8 cellular contexts compared by ENCODE assay signal in genomic region chrX:54495814-54496516, GRCh38. TPM values are rescaled to one million over a fixed set of nuclear protein-coding genes. Genes with fewer than 3 reads are reported as not detected.
DNase-seq lines count a peak whose midpoint lies in the region; ATAC-seq and TF ChIP-seq lines count a peak whose summit lies in the region.

Gene FGD1 (minus strand): TSS chrX:54496234. CDS start chrX:54495432, 802 bp downstream.

- H3K27me3 ChIP-seq in brain microvascular endothelial cell (replicated peaks) (no peaks in the 10 kb centered on the region), iPS-15b (ENCODE audit: control insufficient read depth, insufficient read depth, low read length) (no peaks in the 10 kb centered on the region), gastrocnemius medialis (peaks cover 0 to 4% (median 0%) of the 10 kb centered on the region in 3 donors)

- in situ Hi-C loops in Caki2 (cut with HindIII; ENCODE audit: low pct_unique_long_range_greater_than_20kb, low sequenced_read_pairs): no loop called here
- in situ Hi-C loops in brain microvascular endothelial cell (cut with HindIII; ENCODE audit: low pct_ligation_motif_present, low sequenced_read_pairs): no loop called here
- in situ Hi-C loops in gastrocnemius medialis (cut with MboI; ENCODE audit: low sequenced_read_pairs in 4 of 4): no loop called here

- H3K27ac ChIP-seq in brain microvascular endothelial cell (no peak within 1 kb of the TSS), gastrocnemius medialis (peak within 1 kb of the TSS; percentile 52 to 68 (median 62))

- H3K36me3 ChIP-seq in brain microvascular endothelial cell (replicated peaks) (no peaks in the 10 kb centered on the region), iPS-15b (ENCODE audit: control insufficient read depth, insufficient read depth, low read length) (no peaks in the 10 kb centered on the region), gastrocnemius medialis (no peaks in the 10 kb centered on the region)

- TF ChIP-seq CTCF in LNCaP clone FGC (IDR thresholded peaks at IDR 0.05; ENCODE audit: control insufficient read depth, extremely low read depth, insufficient read depth) (no peak), brain microvascular endothelial cell (IDR thresholded peaks at IDR 0.05; ENCODE audit: low read depth, low read length, missing control alignments) (no peak), gastrocnemius medialis (IDR thresholded peaks at IDR 0.05 in 4 of 5, conservative IDR thresholded peaks at IDR 0.05 in 1 of 5) (no peak)

- H3K4me3 ChIP-seq in LNCaP clone FGC (ENCODE audit: low read depth, low read length): peak within 1 kb of the TSS; percentile 52
- H3K4me3 ChIP-seq in brain microvascular endothelial cell (ENCODE audit: low read depth, low read length): peak within 1 kb of the TSS; percentile 66
- peak within 1 kb of the TSS; percentile 67 for H3K4me3 ChIP-seq in iPS-15b (ENCODE audit: low read depth, low read length)
- H3K4me3 ChIP-seq in gastrocnemius medialis: peak within 1 kb of the TSS; percentile 54 to 71 (median 64)

- intact Hi-C loops in gastrocnemius medialis (cut with DNase I; ENCODE audit: low total_unique reads): loop anchor here (2.0 kb wide), 1 partner anchor 33 kb away; no protein-coding TSS in a partner anchor

- ATAC-seq in gastrocnemius medialis (peak; percentile 46 to 58), HG03280 (IDR thresholded peaks at IDR 0.05; ENCODE audit: unreplicated experiment) (no peak), GM21786 (IDR thresholded peaks at IDR 0.05; ENCODE audit: unreplicated experiment) (no peak)

- TF ChIP-seq POLR2A in gastrocnemius medialis (IDR thresholded peaks at IDR 0.05): no peak

- peak within 1 kb of the TSS; percentile 54 for H3K9ac ChIP-seq in iPS-15b (ENCODE audit: low read depth, low read length)

- H3K9me3 ChIP-seq in iPS-15b (ENCODE audit: control insufficient read depth, insufficient read depth, low read length): no peaks in the 10 kb centered on the region
- no peaks in the 10 kb centered on the region for H3K9me3 ChIP-seq in gastrocnemius medialis

- H3K4me1 ChIP-seq in iPS-15b (ENCODE audit: control insufficient read depth, insufficient read depth, low read length): peaks cover 5% of the 10 kb centered on the region
- no peaks in the 10 kb centered on the region for H3K4me1 ChIP-seq in gastrocnemius medialis

- DNase-seq in Caki2 (ENCODE audit: low read depth): peak; percentile 50
- DNase-seq in LNCaP clone FGC (ENCODE audit: low read depth): no peak
- peak in 3 of 5 donors; percentile 9 to 25 (median 21) for DNase-seq in T-helper 1 cell
- DNase-seq in brain microvascular endothelial cell: peak; percentile 7
- peak; percentile 17 to 26 for DNase-seq in gastrocnemius medialis

RNA-seq across cellular contexts. Expression of gene FGD1, which starts in this region (rescaled TPM):
- total RNA-seq in Caki2 (2014; rRNA removed; shearing (Covaris generic); ENCODE audit: low replicate concordance): 14.4 and 17.2 TPM in 2 replicates
- total RNA-seq in gastrocnemius medialis: 1 to 10 TPM in 3 of 4 donors, under 1 TPM in 1; 0.98 to 1.1 (median 1.0) TPM

Comparison
In these comparisons a context has a peak if more than half of its experiments do, and no peak if none do; other contexts are left out.
1. ATAC-seq: peak in gastrocnemius medialis (2 of 2); none in HG03280 (single experiment) and GM21786 (single experiment).
2. Peak in every context shown above with its lines, with median percentiles within 50 percentile points of each other: H3K4me3 ChIP-seq.